ENCODE assay signal across 1 cellular context in genomic region chr10:98313598-98313997, GRCh38.
A peak's percentile ranks its signal among the peaks of the same experiment; 100 is the strongest.
TF ChIP-seq lines count a peak whose summit lies in the region.

No MANE protein-coding gene starts in this region.

TF ChIP-seq in SK-N-SH, 30 proteins besides CTCF, POLR2A, EP300 and RAD21:
- TF ChIP-seq REST (IDR thresholded peaks at IDR 0.05; ENCODE audit: low read depth, low read length) (peak; percentile 62; the same call in 1 of the 2 replicates), ELF1 (IDR thresholded peaks at IDR 0.05) (no peak)
